1 cellular context compared by ENCODE assay signal in the genomic region with DNA sequence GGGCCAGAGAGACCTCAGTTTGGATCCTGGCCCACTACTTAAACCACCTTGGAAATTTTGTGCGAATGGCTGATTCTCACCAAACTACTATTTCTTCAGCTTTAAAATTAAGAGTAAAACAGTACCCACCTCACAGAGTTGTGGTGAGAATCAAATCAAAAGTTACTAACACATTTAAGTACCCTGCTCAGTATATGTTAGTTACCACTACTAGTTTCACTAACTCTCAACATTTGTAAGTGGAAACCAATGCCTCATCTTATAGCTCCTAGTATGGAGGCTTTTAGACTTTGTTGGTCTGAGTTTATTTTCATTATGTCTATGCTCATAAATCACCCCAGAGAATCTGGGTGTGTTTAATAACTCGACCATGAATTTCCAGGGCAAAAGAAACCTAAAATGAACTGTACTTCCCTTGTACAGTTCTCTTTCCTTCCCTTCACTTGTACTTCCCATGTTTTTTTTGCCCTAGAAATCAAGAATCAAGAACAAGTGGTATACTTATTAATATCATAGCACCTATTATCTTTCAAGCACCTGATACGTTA.
TF ChIP-seq lines count a peak whose summit lies in the region.

No MANE protein-coding gene starts in this region.

TF ChIP-seq in H1, 55 proteins besides CTCF, POLR2A, EP300 and RAD21 (continued from another document):
- TF ChIP-seq, protein P1, sequence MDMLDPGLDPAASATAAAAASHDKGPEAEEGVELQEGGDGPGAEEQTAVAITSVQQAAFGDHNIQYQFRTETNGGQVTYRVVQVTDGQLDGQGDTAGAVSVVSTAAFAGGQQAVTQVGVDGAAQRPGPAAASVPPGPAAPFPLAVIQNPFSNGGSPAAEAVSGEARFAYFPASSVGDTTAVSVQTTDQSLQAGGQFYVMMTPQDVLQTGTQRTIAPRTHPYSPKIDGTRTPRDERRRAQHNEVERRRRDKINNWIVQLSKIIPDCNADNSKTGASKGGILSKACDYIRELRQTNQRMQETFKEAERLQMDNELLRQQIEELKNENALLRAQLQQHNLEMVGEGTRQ (IDR thresholded peaks at IDR 0.05; ENCODE audit: low read length), result no peak
- TF ChIP-seq GABPA (IDR thresholded peaks at IDR 0.05; ENCODE audit: borderline replicate concordance, insufficient read depth, low read length), result no peak
- TF ChIP-seq POLR2AphosphoS5 (IDR thresholded peaks at IDR 0.05; ENCODE audit: low read depth, low read length), result no peak
